In the genomic region with DNA sequence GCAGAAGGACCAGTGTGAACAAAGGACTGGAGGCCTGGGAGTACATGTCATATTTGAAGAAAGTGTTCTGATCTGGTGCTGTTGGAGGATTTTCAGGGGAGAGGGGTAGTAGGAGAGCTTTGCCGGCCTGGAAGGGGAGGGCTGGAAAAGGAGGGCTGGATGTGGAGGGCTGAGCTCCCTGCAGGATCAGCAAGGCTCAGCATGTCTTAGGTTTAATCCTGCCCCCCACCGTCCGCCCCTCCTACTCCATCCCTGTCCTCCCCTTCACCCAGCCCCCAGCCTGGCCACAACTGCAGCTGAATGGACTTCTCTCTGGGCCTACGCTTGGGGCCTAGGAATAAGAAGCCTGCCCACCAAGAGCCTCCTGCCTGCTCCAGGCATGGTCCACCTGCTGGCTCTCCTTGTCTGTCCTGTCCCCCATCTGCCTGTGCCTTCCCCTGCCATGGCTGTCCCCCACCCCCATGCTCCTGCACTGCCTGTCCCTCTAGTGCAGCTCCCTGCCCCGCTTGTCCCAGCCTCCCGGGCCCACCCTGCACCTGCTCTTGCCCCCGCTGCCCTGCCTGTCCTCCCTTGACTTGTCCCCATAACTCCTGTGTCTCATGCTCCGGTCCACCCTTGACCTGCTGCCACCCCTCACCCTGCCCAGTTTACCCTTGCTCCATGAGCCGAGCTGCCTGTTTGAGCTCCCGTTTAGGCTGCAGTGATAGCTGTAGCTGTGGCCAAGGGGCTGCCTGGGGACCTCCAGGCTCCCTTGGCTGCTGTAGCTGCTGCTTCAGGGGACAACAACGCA, we compare ENCODE assay signal across 20 cellular contexts. TPM values are rescaled to one million over a fixed set of nuclear protein-coding genes. Genes with fewer than 3 reads are reported as not detected.
DNase-seq lines count a peak whose midpoint lies in the region; ATAC-seq and TF ChIP-seq lines count a peak whose summit lies in the region.
"Had no signal": no experiment of that assay in that cellular context is flagged by ENCODE, and none has a peak within 500 bp of the region (broad histone marks: within the 10 kb centered on the region; RNA-seq: fewer than 3 reads in every experiment).

No MANE protein-coding gene starts in this region.

- no peak overlapping the region for H3K18ac ChIP-seq in IMR-90 (ENCODE audit: low read depth, low read length)

- POLR2A ChIA-PET in IMR-90 (lab: Charles Lee; ENCODE audit: unreplicated experiment), result no interaction called here

- H4K5ac ChIP-seq in IMR-90 (ENCODE audit: low read depth, low read length), result no peak overlapping the region

- no peak overlapping the region for H3K4me3 ChIP-seq in IMR-90 (ENCODE audit: insufficient read depth, low read depth, low read length)
- H3K4me3 ChIP-seq in endodermal cell (ENCODE audit: low read length), result no peak overlapping the region
- H3K4me3 ChIP-seq in osteoblast (ENCODE audit: insufficient read depth, low read length), result no peak overlapping the region
- H3K4me3 ChIP-seq: vagina had no signal

- H4K20me1 ChIP-seq in IMR-90 (ENCODE audit: insufficient read depth, low read length), result no peaks in the 10 kb centered on the region; the same call in 1 of the 2 replicates
- H4K20me1 ChIP-seq in osteoblast (ENCODE audit: insufficient read depth, low read length), result no peaks in the 10 kb centered on the region

- no peaks in the 10 kb centered on the region for H3K36me3 Mint-ChIP-seq in endodermal cell (ENCODE audit: low read depth)
- H3K36me3 Mint-ChIP-seq: CD8-positive, alpha-beta T cell had no signal

- H3K9me1 ChIP-seq in IMR-90 (ENCODE audit: insufficient read depth, low read length), result no peaks in the 10 kb centered on the region

- no peak overlapping the region for H3K4me3 Mint-ChIP-seq in endodermal cell
- H3K4me3 Mint-ChIP-seq: CD8-positive, alpha-beta T cell; central memory CD8-positive, alpha-beta T cell had no signal

- H3K27ac Mint-ChIP-seq in endodermal cell, result peak overlapping the region; percentile 80
- H3K27ac Mint-ChIP-seq: CD8-positive, alpha-beta T cell had no signal

- H3K14ac ChIP-seq in IMR-90 (replicated peaks; ENCODE audit: low read depth, low read length), result no peak overlapping the region

- intact Hi-C loops in IMR-90 (cut with micrococcal nuclease), result no loop called here

- H3K4me1 ChIP-seq in IMR-90 (ENCODE audit: control insufficient read depth, insufficient read depth, low read length), result no peaks in the 10 kb centered on the region
- no peaks in the 10 kb centered on the region for H3K4me1 ChIP-seq in endodermal cell (ENCODE audit: control insufficient read depth, insufficient read depth, low read length)
- H3K4me1 ChIP-seq in osteoblast (ENCODE audit: insufficient read depth, low read length), result no peaks in the 10 kb centered on the region
- H3K4me1 ChIP-seq: parathyroid adenoma had no signal

- H3K9me3 ChIP-seq in IMR-90 (ENCODE audit: control insufficient read depth, insufficient read depth, low read length), result no peaks in the 10 kb centered on the region
- H3K9me3 ChIP-seq in endodermal cell (ENCODE audit: control insufficient read depth, low read length), result no peaks in the 10 kb centered on the region
- H3K9me3 ChIP-seq in osteoblast (ENCODE audit: low read depth, low read length), result no peaks in the 10 kb centered on the region
- H3K9me3 ChIP-seq: vagina had no signal

- no peak overlapping the region for H2AK5ac ChIP-seq in IMR-90 (ENCODE audit: low read depth, low read length)

- no peak overlapping the region for H3K56ac ChIP-seq in IMR-90 (ENCODE audit: extremely low read depth, insufficient read depth, low read length)

- H3K9ac ChIP-seq in IMR-90 (ENCODE audit: low read depth, low read length) (no peak overlapping the region), endodermal cell (ENCODE audit: extremely low read depth, low read length, poor library complexity, severe bottlenecking) (no peak overlapping the region)
- H3K9ac ChIP-seq: parathyroid adenoma had no signal

- no peak for ATAC-seq in IMR-90 (ENCODE audit: low read depth)
- ATAC-seq: CD8-positive, alpha-beta T cell had no signal

- H3K23ac ChIP-seq in IMR-90 (ENCODE audit: low read depth, low read length), result no peak overlapping the region

- BruUV-seq in IMR-90 (replicated peaks; lab: Mats Ljungman, UMichigan), result no TSS peak

- DNase-seq in AG20443 (ENCODE audit: low spot score), result peak; percentile 6
- no peak for DNase-seq in IMR-90
- DNase-seq in endodermal cell, result peak; percentile 93
- peak; percentile 58 for DNase-seq in osteoblast (ENCODE audit: insufficient read length, low spot score, missing footprints)
- DNase-seq in GM13977 (ENCODE audit: low spot score), result no peak
- DNase-seq in anterior cingulate cortex (lab: John Stamatoyannopoulos, UW), result no peak
- DNase-seq in stimulated activated CD4-positive, alpha-beta T cell treated with anti-CD3 and anti-CD28 coated beads, Interleukin-4, amount 100 ng/mL, for 24 hours, result no peak
- DNase-seq in DMS153 (lab: John Stamatoyannopoulos, UW), result no peak
- DNase-seq: activated gamma-delta T cell treated with Interleukin-2 at 50 U/mL for 16 hours; amygdala; CD8-positive, alpha-beta T cell; effector CD8-positive, alpha-beta T cell; GOT3; NCI-H1105; stimulated activated CD4-positive, alpha-beta T cell treated with anti-CD3 and anti-CD28 coated beads, Interleukin-2, amount 100 ng/mL, for 24 hours had no signal

- no peak for TF ChIP-seq RAD21 in IMR-90 (IDR thresholded peaks at IDR 0.05; ENCODE audit: low read length)

- H4K8ac ChIP-seq in IMR-90 (ENCODE audit: low read depth in 2 of 2, low read length in 2 of 2), result no peak overlapping the region

- no peak overlapping the region for H2BK5ac ChIP-seq in IMR-90 (ENCODE audit: low read depth, low read length, poor library complexity, severe bottlenecking)

- peak overlapping the region; percentile 25 for H2AK9ac ChIP-seq in IMR-90 (replicated peaks; ENCODE audit: low read depth, low read length, poor library complexity)

- no peak overlapping the region for H3K4me2 ChIP-seq in IMR-90 (ENCODE audit: low read depth, low read length)
- no peak overlapping the region for H3K4me2 ChIP-seq in osteoblast (ENCODE audit: insufficient read depth, low read length)

- H3K4ac ChIP-seq in IMR-90 (ENCODE audit: low read depth, low read length), result no peak overlapping the region

- H3K9me3 Mint-ChIP-seq in endodermal cell, result no peaks in the 10 kb centered on the region
- H3K9me3 Mint-ChIP-seq: CD8-positive, alpha-beta T cell; central memory CD8-positive, alpha-beta T cell had no signal

- H3K79me1 ChIP-seq in IMR-90 (ENCODE audit: low read depth in 1 of 2, low read length in 2 of 2), result no peaks in the 10 kb centered on the region

- peak overlapping the region; percentile 26 for H2AFZ ChIP-seq in IMR-90 (replicated peaks; ENCODE audit: low read length, poor library complexity)
- H2AFZ ChIP-seq in osteoblast (ENCODE audit: low read length), result no peak overlapping the region
- H2AFZ ChIP-seq: parathyroid adenoma had no signal

- H3K27ac ChIP-seq in IMR-90 (ENCODE audit: insufficient read depth, low read length), result no peak overlapping the region
- no peak overlapping the region for H3K27ac ChIP-seq in endodermal cell (ENCODE audit: low read depth, low read length)
- H3K27ac ChIP-seq in osteoblast (ENCODE audit: low read depth, low read length), result no peak overlapping the region
- H3K27ac ChIP-seq: parathyroid adenoma, vagina had no signal

- in situ Hi-C loops in IMR-90 (cut with MboI; ENCODE audit: low sequenced_read_pairs), result no loop called here
- in situ Hi-C loops in GM13977 (cut with MboI; ENCODE audit: low pct_unique_long_range_greater_than_20kb, low sequenced_read_pairs, unreplicated experiment), result no loop called here

- no peak for TF ChIP-seq CTCF in IMR-90 (conservative IDR thresholded peaks at IDR 0.05; ENCODE audit: low read depth, low read length)
- TF ChIP-seq CTCF in endodermal cell (conservative IDR thresholded peaks at IDR 0.05), result no peak
- no peak for TF ChIP-seq CTCF in osteoblast (IDR thresholded peaks at IDR 0.05; ENCODE audit: extremely low read depth, low read depth, low read length)
- no peak for TF ChIP-seq CTCF in GM13977 (IDR thresholded peaks at IDR 0.05; ENCODE audit: extremely low read depth, insufficient read depth, missing control alignments)

- H2BK120ac ChIP-seq in IMR-90 (ENCODE audit: low read depth, low read length), result no peak overlapping the region

- H2BK20ac ChIP-seq in IMR-90 (ENCODE audit: low read depth, low read length), result no peak overlapping the region

- H3K36me3 ChIP-seq in IMR-90 (ENCODE audit: control insufficient read depth, insufficient read depth, low read length), result no peaks in the 10 kb centered on the region
- H3K36me3 ChIP-seq in endodermal cell (ENCODE audit: control insufficient read depth, insufficient read depth, low read length), result no peaks in the 10 kb centered on the region
- H3K36me3 ChIP-seq in osteoblast (ENCODE audit: insufficient read depth, low read length), result no peaks in the 10 kb centered on the region
- H3K36me3 ChIP-seq: vagina had no signal

- CTCF ChIA-PET in IMR-90 (lab: Yijun Ruan, JAX), result no interaction called here

- WGBS in IMR-90 (ENCODE audit: extremely low coverage in 2 of 2, insufficient read length in 1 of 2), 2 experiments, result 49% methylated on average over 6 of the region's 11 CpGs; no CpG with 5 or more reads in 1 of the 2 experiments
- 55 to 82% methylated on average over 5 to 11 of the region's 11 CpGs for WGBS in endodermal cell (ENCODE audit: insufficient coverage in 1 of 2, insufficient read length in 1 of 2), 2 experiments

- H4K91ac ChIP-seq in IMR-90 (ENCODE audit: insufficient read depth, low read depth, low read length), result no peak overlapping the region

- peaks cover 41% of the 10 kb centered on the region for H3K27me3 ChIP-seq in IMR-90 (ENCODE audit: control insufficient read depth, insufficient read depth, low read length)
- H3K27me3 ChIP-seq in endodermal cell (ENCODE audit: control insufficient read depth, insufficient read depth, low read length, poor library complexity, severe bottlenecking), result no peaks in the 10 kb centered on the region
- peaks cover 40% of the 10 kb centered on the region for H3K27me3 ChIP-seq in osteoblast (ENCODE audit: insufficient read depth, low read length)
- H3K27me3 ChIP-seq: vagina had no signal

- no peak for TF ChIP-seq POLR2A in IMR-90 (IDR thresholded peaks at IDR 0.05; ENCODE audit: low read depth, low read length)

- H3K4me1 Mint-ChIP-seq in endodermal cell, result peaks cover 31% of the 10 kb centered on the region

- H3K27me3 Mint-ChIP-seq in endodermal cell (ENCODE audit: insufficient read depth), result peaks cover 9% of the 10 kb centered on the region

- no peak overlapping the region for H2BK15ac ChIP-seq in IMR-90 (ENCODE audit: low read depth, low read length)

- dilution Hi-C loops in IMR-90 (cut with HindIII; ENCODE audit: low sequenced_read_pairs, unreplicated experiment), result no loop called here

- no peaks in the 10 kb centered on the region for H3K79me2 ChIP-seq in osteoblast (ENCODE audit: insufficient read depth, low read length)
- H3K79me2 ChIP-seq: parathyroid adenoma had no signal

RNA-seq across cellular contexts. Expression of gene RARG, which starts 9.8 kb away (rescaled TPM):
- 7.5 and 7.9 TPM in 2 replicates for total RNA-seq in IMR-90 (2012; rRNA removed)
- 28.6 and 30.9 TPM in 2 replicates for polyA plus RNA-seq in IMR-90 (2012; rRNA removed)
- 19.9 and 30.7 TPM in 2 replicates for polyA plus RNA-seq in IMR-90 (2012; cell fraction: cytosol; rRNA removed)
- 50.8 and 62.0 TPM in 2 replicates for polyA plus RNA-seq in IMR-90 (2012; cell fraction: nucleus; rRNA removed; ENCODE audit: low replicate concordance)
- total RNA-seq in endodermal cell, result 10 to 100 TPM; 19.5 to 26.8 TPM
- polyA plus RNA-seq in endodermal cell (2013, experiment 1 of 2), result 23.9 TPM
- 18.1 TPM for polyA plus RNA-seq in endodermal cell (2013, experiment 2 of 2)
- 46.6 and 49.9 TPM in 2 replicates for total RNA-seq in osteoblast

RNA-seq across cellular contexts. Expression of gene ESPL1, which starts 26.3 kb away (rescaled TPM):
- 5.6 and 6.5 TPM in 2 replicates for total RNA-seq in IMR-90 (2012; rRNA removed)
- polyA plus RNA-seq in IMR-90 (2012; rRNA removed), result 8.6 and 9.2 TPM in 2 replicates
- polyA plus RNA-seq in IMR-90 (2012; cell fraction: cytosol; rRNA removed), result 3.7 and 4.6 TPM in 2 replicates
- 19.5 and 33.8 TPM in 2 replicates for polyA plus RNA-seq in IMR-90 (2012; cell fraction: nucleus; rRNA removed; ENCODE audit: low replicate concordance)
- total RNA-seq in endodermal cell, result 10 to 100 TPM; 33.3 to 50.7 TPM
- 33.8 TPM for polyA plus RNA-seq in endodermal cell (2013, experiment 1 of 2)
- 34.2 TPM for polyA plus RNA-seq in endodermal cell (2013, experiment 2 of 2)
- total RNA-seq in osteoblast, result 0.72 and 1.8 TPM in 2 replicates

RNA-seq across cellular contexts. Expression of gene ITGB7, which starts 34.8 kb away (rescaled TPM):
- total RNA-seq in IMR-90 (2012; rRNA removed) (under 0.01 and 0.18 TPM in 2 replicates), endodermal cell (1 to 10 TPM; 1.4 TPM), osteoblast (0.88 and 1.1 TPM in 2 replicates)
- 0.44 and 0.60 TPM in 2 replicates for polyA plus RNA-seq in IMR-90 (2012; rRNA removed)
- 0.11 and 0.23 TPM in 2 replicates for polyA plus RNA-seq in IMR-90 (2012; cell fraction: cytosol; rRNA removed)
- polyA plus RNA-seq in IMR-90 (2012; cell fraction: nucleus; rRNA removed; ENCODE audit: low replicate concordance), result 2.5 and 4.3 TPM in 2 replicates
- 0.18 TPM for polyA plus RNA-seq in endodermal cell (2013, experiment 1 of 2)
- polyA plus RNA-seq in endodermal cell (2013, experiment 2 of 2), result 0.46 TPM
- total RNA-seq: LHCN-M2, NCI-H460 had no signal

RNA-seq across cellular contexts. Expression of gene PFDN5, which starts 53.5 kb away (rescaled TPM):
- 764 and 1,011 TPM in 2 replicates for total RNA-seq in IMR-90 (2012; rRNA removed)
- polyA plus RNA-seq in IMR-90 (2012; rRNA removed), result 1,210 and 1,338 TPM in 2 replicates
- 519 and 1,135 TPM in 2 replicates for polyA plus RNA-seq in IMR-90 (2012; cell fraction: cytosol; rRNA removed)
- 360 and 1,957 TPM in 2 replicates for polyA plus RNA-seq in IMR-90 (2012; cell fraction: nucleus; rRNA removed; ENCODE audit: low replicate concordance)
- 100 to 1,000 TPM; 322 to 403 TPM for total RNA-seq in endodermal cell
- 489 TPM for polyA plus RNA-seq in endodermal cell (2013, experiment 1 of 2)
- polyA plus RNA-seq in endodermal cell (2013, experiment 2 of 2), result 482 TPM
- 323 and 324 TPM in 2 replicates for total RNA-seq in osteoblast

RNA-seq across cellular contexts. Expression of gene MYG1, which starts 57.7 kb away (rescaled TPM):
- 47.2 and 49.8 TPM in 2 replicates for total RNA-seq in IMR-90 (2012; rRNA removed)
- 63.7 and 73.6 TPM in 2 replicates for polyA plus RNA-seq in IMR-90 (2012; rRNA removed)
- 54.6 and 65.0 TPM in 2 replicates for polyA plus RNA-seq in IMR-90 (2012; cell fraction: cytosol; rRNA removed)
- 92.8 and 136 TPM in 2 replicates for polyA plus RNA-seq in IMR-90 (2012; cell fraction: nucleus; rRNA removed; ENCODE audit: low replicate concordance)
- total RNA-seq in endodermal cell, result 10 to 100 TPM; 55.3 to 74.2 TPM
- 56.7 TPM for polyA plus RNA-seq in endodermal cell (2013, experiment 1 of 2)
- polyA plus RNA-seq in endodermal cell (2013, experiment 2 of 2), result 53.0 TPM
- total RNA-seq in osteoblast, result 32.9 and 34.2 TPM in 2 replicates

Comparison
In these comparisons a context has a peak if more than half of its experiments do, and no peak if none do; other contexts are left out.
1. DNase-seq: peak in AG20443 (single experiment), endodermal cell (single experiment) and osteoblast (single experiment); none in IMR-90 (single experiment), GM13977 (single experiment), anterior cingulate cortex (0 of 58), stimulated activated CD4-positive, alpha-beta T cell treated with anti-CD3 and anti-CD28 coated beads, Interleukin-4, amount 100 ng/mL, for 24 hours (single experiment) and DMS153 (single experiment).